In the genomic region with DNA sequence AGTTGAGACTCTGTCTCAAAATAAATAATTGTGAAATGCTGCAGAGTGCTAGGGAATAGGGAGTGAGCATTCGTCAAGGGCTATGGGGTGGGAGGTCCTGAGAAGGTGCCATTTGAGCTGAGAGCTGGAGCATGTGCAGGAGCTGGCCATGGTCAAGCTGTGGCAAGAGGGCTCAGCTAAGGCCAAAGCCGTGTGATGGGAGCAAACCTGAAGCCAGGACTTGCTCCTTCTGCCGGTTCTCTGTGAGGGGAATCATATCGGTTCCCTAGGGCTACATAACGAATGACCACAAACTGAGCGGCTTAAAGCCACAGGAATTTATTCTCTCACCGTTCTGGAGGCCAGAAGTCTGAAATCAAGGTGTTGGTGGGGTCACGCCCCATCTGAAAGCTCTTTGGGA, we compare ENCODE assay signal across 16 cellular contexts. TPM values are rescaled to one million over a fixed set of nuclear protein-coding genes. Genes with fewer than 3 reads are reported as not detected.
A peak's percentile ranks its signal among the peaks of the same experiment; 100 is the strongest.
DNase-seq lines count a peak whose midpoint lies in the region; ATAC-seq and TF ChIP-seq lines count a peak whose summit lies in the region.
"Had no signal": no experiment of that assay in that cellular context is flagged by ENCODE, and none has a peak within 500 bp of the region (broad histone marks: within the 10 kb centered on the region; RNA-seq: fewer than 3 reads in every experiment).

No MANE protein-coding gene starts in this region.

- H4K8ac ChIP-seq in neuronal stem cell (ENCODE audit: low read depth, low read length), result no peak overlapping the region

- no peak overlapping the region for H2AK5ac ChIP-seq in neuronal stem cell (ENCODE audit: low read depth, low read length)

- H2BK12ac ChIP-seq in neuronal stem cell (ENCODE audit: low read length), result no peak overlapping the region

- DNase-seq in T-helper 1 cell, result no peak
- peak; percentile 74 for DNase-seq in MV-4-11 (lab: John Stamatoyannopoulos, UW)
- no peak for DNase-seq in activated naive CD8-positive, alpha-beta T cell treated with anti-CD3 and anti-CD28 coated beads, Interleukin-2, amount 50 U/mL, for 24 hours
- no peak for DNase-seq in neuronal stem cell (ENCODE audit: low spot score)
- DNase-seq in upper lobe of left lung, result no peak
- DNase-seq in stimulated activated CD4-positive, alpha-beta T cell treated with anti-CD3 and anti-CD28 coated beads, Interleukin-4, amount 100 ng/mL, for 4 hours, result no peak
- DNase-seq: amygdala; DMS 273 treated with DMSO at 0.1 percent for 48 hours; effector CD8-positive, alpha-beta T cell; NCI-H446 treated with DMSO at 0.1 percent for 48 hours; SK-N-SH; stimulated activated CD4-positive, alpha-beta T cell treated with anti-CD3 and anti-CD28 coated beads, Interleukin-4, amount 100 ng/mL, for 1 hour had no signal

- no peak overlapping the region for H3K4ac ChIP-seq in neuronal stem cell (ENCODE audit: low read length)

- no CpG with 5 or more reads among the region's 8 CpGs for WGBS in neuronal stem cell (ENCODE audit: extremely low coverage in 2 of 2, insufficient read length in 2 of 2, insufficient replicate concordance in 1 of 2), 2 donors
- WGBS in upper lobe of left lung, 2 donors, result 62 to 71% methylated on average over 8 of the region's 8 CpGs

- peaks cover 13 to 38% of the 10 kb centered on the region in 2 donors for H3K36me3 ChIP-seq in neuronal stem cell (replicated peaks in 1 of 2; ENCODE audit: control insufficient read depth in 2 of 2, insufficient read depth in 2 of 2, low read length in 2 of 2)
- H3K36me3 ChIP-seq in upper lobe of left lung, result peaks cover 0 to 26% (median 14%) of the 10 kb centered on the region in 4 donors

- H3K27ac ChIP-seq in neuronal stem cell (replicated peaks; ENCODE audit: low read length) (no peak overlapping the region), upper lobe of left lung (no peak overlapping the region)
- H3K27ac ChIP-seq: 22Rv1 had no signal

- TF ChIP-seq POLR2A in upper lobe of left lung (IDR thresholded peaks at IDR 0.05), result no peak

- no peak overlapping the region for H3K4me3 ChIP-seq in neuronal stem cell (ENCODE audit: low read length in 2 of 2)
- H3K4me3 ChIP-seq in upper lobe of left lung, result no peak overlapping the region

- peaks cover 13 to 32% of the 10 kb centered on the region in 2 donors for H3K9me3 ChIP-seq in neuronal stem cell (replicated peaks in 1 of 2; ENCODE audit: control insufficient read depth in 2 of 2, insufficient read depth in 1 of 2, low read depth in 1 of 2, low read length in 2 of 2)
- H3K9me3 ChIP-seq in upper lobe of left lung, result peaks cover 0 to 12% (median 7%) of the 10 kb centered on the region in 4 donors

- H3K27me3 ChIP-seq in neuronal stem cell (ENCODE audit: control insufficient read depth in 3 of 3, insufficient read depth in 3 of 3, low read depth in 1 of 3, low read length in 3 of 3) (no peaks in the 10 kb centered on the region), upper lobe of left lung (no peaks in the 10 kb centered on the region)

- no peak overlapping the region for H2BK5ac ChIP-seq in neuronal stem cell (ENCODE audit: low read length)

- H3K4me1 ChIP-seq in neuronal stem cell (ENCODE audit: control insufficient read depth in 2 of 2, insufficient read depth in 1 of 2, low read depth in 1 of 2, low read length in 2 of 2), result peaks cover 5 to 10% of the 10 kb centered on the region in 2 donors
- H3K4me1 ChIP-seq in upper lobe of left lung, result peaks cover 19 to 42% (median 28%) of the 10 kb centered on the region in 4 donors

- no peaks in the 10 kb centered on the region for H3K27me3 Mint-ChIP-seq in T-helper 1 cell treated with Interleukin-12 subunit alpha and Interleukin-12 subunit beta and Interleukin-4 antibody, amounts not matched to agents 30 μg/mL and 1 μg/mL, for 36 hours (ENCODE audit: low read depth)
- no peaks in the 10 kb centered on the region for H3K27me3 Mint-ChIP-seq in activated naive CD8-positive, alpha-beta T cell treated with anti-CD3 and anti-CD28 coated beads, Interleukin-2, amount 50 U/mL, for 24 hours

- no peak overlapping the region for H3K14ac ChIP-seq in neuronal stem cell (ENCODE audit: low read length)

- ATAC-seq in activated naive CD8-positive, alpha-beta T cell treated with anti-CD3 and anti-CD28 coated beads, Interleukin-2, amount 50 U/mL, for 24 hours, result no peak
- ATAC-seq in GM19452 (IDR thresholded peaks at IDR 0.05; ENCODE audit: unreplicated experiment), result no peak
- ATAC-seq in upper lobe of left lung (ENCODE audit: low FRiP score in 2 of 2), result no peak

- H4K91ac ChIP-seq in neuronal stem cell (ENCODE audit: low read depth, low read length, poor library complexity), result no peak overlapping the region

- H3K79me1 ChIP-seq in neuronal stem cell (ENCODE audit: low read depth, low read length), result peaks cover 11% of the 10 kb centered on the region

- no peak overlapping the region for H3K4me2 ChIP-seq in neuronal stem cell (ENCODE audit: insufficient read depth, low read length, poor library complexity, severe bottlenecking)
- H3K4me2 ChIP-seq: SK-N-SH had no signal

- H3K4me1 Mint-ChIP-seq in T-helper 1 cell treated with Interleukin-12 subunit alpha and Interleukin-12 subunit beta and Interleukin-4 antibody, amounts not matched to agents 30 μg/mL and 1 μg/mL, for 36 hours (ENCODE audit: low read depth), result peaks cover 16% of the 10 kb centered on the region
- peaks cover 32% of the 10 kb centered on the region for H3K4me1 Mint-ChIP-seq in activated naive CD8-positive, alpha-beta T cell treated with anti-CD3 and anti-CD28 coated beads, Interleukin-2, amount 50 U/mL, for 24 hours

- H2AFZ ChIP-seq in neuronal stem cell (ENCODE audit: low read length), result no peak overlapping the region

- H3K27ac Mint-ChIP-seq in T-helper 1 cell treated with Interleukin-12 subunit alpha and Interleukin-12 subunit beta and Interleukin-4 antibody, amounts not matched to agents 30 μg/mL and 1 μg/mL, for 36 hours, result no peak overlapping the region
- H3K27ac Mint-ChIP-seq in activated naive CD8-positive, alpha-beta T cell treated with anti-CD3 and anti-CD28 coated beads, Interleukin-2, amount 50 U/mL, for 24 hours, result no peak overlapping the region

- H3K4me3 Mint-ChIP-seq in T-helper 1 cell treated with Interleukin-12 subunit alpha and Interleukin-12 subunit beta and Interleukin-4 antibody, amounts not matched to agents 30 μg/mL and 1 μg/mL, for 36 hours, result peak overlapping the region; percentile 33
- H3K4me3 Mint-ChIP-seq in activated naive CD8-positive, alpha-beta T cell treated with anti-CD3 and anti-CD28 coated beads, Interleukin-2, amount 50 U/mL, for 24 hours, result peak overlapping the region; percentile 99

- H3K9ac ChIP-seq in neuronal stem cell (ENCODE audit: low read depth, low read length, poor library complexity), result no peak overlapping the region
- H3K9ac ChIP-seq: SK-N-SH had no signal

- H3K23ac ChIP-seq in neuronal stem cell (ENCODE audit: low read depth, low read length, poor library complexity), result peak overlapping the region; percentile 65

- peaks cover 12% of the 10 kb centered on the region for H3K9me3 Mint-ChIP-seq in T-helper 1 cell treated with Interleukin-12 subunit alpha and Interleukin-12 subunit beta and Interleukin-4 antibody, amounts not matched to agents 30 μg/mL and 1 μg/mL, for 36 hours
- no peaks in the 10 kb centered on the region for H3K9me3 Mint-ChIP-seq in activated naive CD8-positive, alpha-beta T cell treated with anti-CD3 and anti-CD28 coated beads, Interleukin-2, amount 50 U/mL, for 24 hours

- no peak overlapping the region for H3K18ac ChIP-seq in neuronal stem cell (ENCODE audit: low read length)

- TF ChIP-seq CTCF in upper lobe of left lung (IDR thresholded peaks at IDR 0.05), result no peak

- peaks cover 16% of the 10 kb centered on the region for H3K36me3 Mint-ChIP-seq in T-helper 1 cell treated with Interleukin-12 subunit alpha and Interleukin-12 subunit beta and Interleukin-4 antibody, amounts not matched to agents 30 μg/mL and 1 μg/mL, for 36 hours (ENCODE audit: low read depth)
- H3K36me3 Mint-ChIP-seq in activated naive CD8-positive, alpha-beta T cell treated with anti-CD3 and anti-CD28 coated beads, Interleukin-2, amount 50 U/mL, for 24 hours (ENCODE audit: low read depth), result peaks cover 34% of the 10 kb centered on the region

- no peak overlapping the region for H2BK15ac ChIP-seq in neuronal stem cell (ENCODE audit: low read length)

- TF ChIP-seq EP300 in upper lobe of left lung (IDR thresholded peaks at IDR 0.05), result no peak

- no peak overlapping the region for H2BK120ac ChIP-seq in neuronal stem cell (ENCODE audit: low read depth, low read length)

RNA-seq across cellular contexts. Expression of a gene that starts 2.4 kb away (rescaled TPM):
- polyA plus RNA-seq in neuronal stem cell (2013, experiment 1 of 2), result 109 TPM
- 106 TPM for polyA plus RNA-seq in neuronal stem cell (2013, experiment 2 of 2)
- total RNA-seq in upper lobe of left lung, result 100 to 1,000 TPM in 3 of 6 donors, 10 to 100 TPM in 3; 50.6 to 117 (median 99.7) TPM

RNA-seq across cellular contexts. Expression of a gene that starts 41.6 kb away (rescaled TPM):
- 51.5 TPM for polyA plus RNA-seq in neuronal stem cell (2013, experiment 1 of 2)
- polyA plus RNA-seq in neuronal stem cell (2013, experiment 2 of 2), result 51.9 TPM
- 100 to 1,000 TPM in 4 of 6 donors, 10 to 100 TPM in 2; 58.3 to 151 (median 116) TPM for total RNA-seq in upper lobe of left lung

RNA-seq across cellular contexts. Expression of a gene that starts 43.5 kb away (rescaled TPM):
- polyA plus RNA-seq in neuronal stem cell (2013, experiment 1 of 2), result 10.0 TPM
- 9.8 TPM for polyA plus RNA-seq in neuronal stem cell (2013, experiment 2 of 2)
- total RNA-seq in upper lobe of left lung, result 10 to 100 TPM; 21.0 to 88.0 (median 30.8) TPM

RNA-seq across cellular contexts. Expression of a gene that starts 53.1 kb away (rescaled TPM):
- not detected for polyA plus RNA-seq in neuronal stem cell (2013, experiment 1 of 2)
- not detected for polyA plus RNA-seq in neuronal stem cell (2013, experiment 2 of 2)
- total RNA-seq in upper lobe of left lung, result not detected
- total RNA-seq: pulmonary artery endothelial cell had no signal
- polyA plus RNA-seq: SK-N-SH had no signal
